In the genomic region with DNA sequence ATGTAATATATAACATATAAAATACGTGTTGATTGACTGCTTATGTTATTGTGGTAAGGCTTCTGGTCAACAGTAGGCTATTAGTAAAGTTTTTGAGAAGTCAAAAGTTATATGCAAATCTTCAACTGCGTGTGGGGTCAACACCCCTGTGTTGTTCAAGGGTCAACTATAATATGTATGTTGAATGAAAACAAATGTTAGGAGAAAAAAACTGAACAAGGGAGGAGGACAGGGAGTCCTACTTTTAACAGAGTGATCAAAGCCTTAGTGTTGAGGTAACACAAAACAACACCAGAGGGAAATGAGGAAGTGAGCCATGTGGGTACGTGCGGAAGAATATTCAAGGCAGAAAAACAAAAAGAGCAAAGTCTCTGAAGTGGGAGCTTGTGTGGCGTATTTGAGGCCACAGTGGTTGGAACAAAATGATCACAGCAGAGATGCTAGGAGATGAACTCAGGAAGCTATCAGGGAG, we compare ENCODE assay signal across 8 cellular contexts.
A peak's percentile ranks its signal among the peaks of the same experiment; 100 is the strongest.
DNase-seq lines count a peak whose midpoint lies in the region; ATAC-seq and TF ChIP-seq lines count a peak whose summit lies in the region.

No MANE protein-coding gene starts in this region.

- H3K4me3 ChIP-seq in CD4-positive, CD25-positive, alpha-beta regulatory T cell (ENCODE audit: low read depth, low read length) = peak overlapping the region; percentile 65
- no peak overlapping the region for H3K4me3 ChIP-seq in thyroid gland (replicated peaks in 1 of 3)

- TF ChIP-seq POLR2A in thyroid gland (IDR thresholded peaks at IDR 0.05) = no peak

- WGBS in thyroid gland, 2 donors = 85 to 88% methylated on average over 5 of the region's 5 CpGs

- no peaks in the 10 kb centered on the region for H3K9me3 ChIP-seq in CD4-positive, CD25-positive, alpha-beta regulatory T cell (ENCODE audit: control insufficient read depth in 2 of 2, low read length in 2 of 2)
- H3K9me3 ChIP-seq in thyroid gland = no peaks in the 10 kb centered on the region

- peaks cover 18 to 37% (median 27%) of the 10 kb centered on the region in 4 donors for H3K4me1 Mint-ChIP-seq in CD4-positive, CD25-positive, alpha-beta regulatory T cell

- peak overlapping the region; percentile 3 to 58 (median 28) for H3K4me3 Mint-ChIP-seq in CD4-positive, CD25-positive, alpha-beta regulatory T cell

- peak; percentile 9 to 71 (median 68) for DNase-seq in CD4-positive, CD25-positive, alpha-beta regulatory T cell
- peak; percentile 74 for DNase-seq in KG1 (lab: John Stamatoyannopoulos, UW)
- DNase-seq in activated CD8-positive, alpha-beta memory T cell treated with anti-CD3 and anti-CD28 coated beads, Interleukin-2, amount 50 U/mL, for 1 hour (ENCODE audit: extremely low read depth) = peak; percentile 37
- peak; percentile 15 for DNase-seq in putamen (ENCODE audit: low spot score)
- no peak for DNase-seq in thyroid gland
- no peak for DNase-seq in HUDEP-2 (lab: John Stamatoyannopoulos, UW; ENCODE audit: unreplicated experiment in 76 of 76)
- no peak for DNase-seq in NCI-H2081 treated with DMSO at 0.1 percent for 48 hours (lab: John Stamatoyannopoulos, UW)

- H3K27ac Mint-ChIP-seq in CD4-positive, CD25-positive, alpha-beta regulatory T cell = peak overlapping the region; percentile 88 to 95 (median 89)

- no peaks in the 10 kb centered on the region for H3K36me3 Mint-ChIP-seq in CD4-positive, CD25-positive, alpha-beta regulatory T cell

- peaks cover 19% of the 10 kb centered on the region for H3K4me1 ChIP-seq in CD4-positive, CD25-positive, alpha-beta regulatory T cell (ENCODE audit: control insufficient read depth, insufficient read depth, low read length, poor library complexity, severe bottlenecking)
- H3K4me1 ChIP-seq in thyroid gland = no peaks in the 10 kb centered on the region

- H3K9me3 Mint-ChIP-seq in CD4-positive, CD25-positive, alpha-beta regulatory T cell = peaks cover 0 to 1% (median 0%) of the 10 kb centered on the region in 7 donors

- H3K27me3 Mint-ChIP-seq in CD4-positive, CD25-positive, alpha-beta regulatory T cell = no peaks in the 10 kb centered on the region

- H3K27ac ChIP-seq in CD4-positive, CD25-positive, alpha-beta regulatory T cell (ENCODE audit: insufficient read depth, low read length, poor library complexity, severe bottlenecking) = peak overlapping the region; percentile 57
- H3K27ac ChIP-seq in thyroid gland = no peak overlapping the region

- H3K27me3 ChIP-seq in CD4-positive, CD25-positive, alpha-beta regulatory T cell (ENCODE audit: control insufficient read depth, insufficient read depth, low read length) = no peaks in the 10 kb centered on the region
- H3K27me3 ChIP-seq in thyroid gland = no peaks in the 10 kb centered on the region

- no peak for TF ChIP-seq CTCF in thyroid gland (IDR thresholded peaks at IDR 0.05)

- no peaks in the 10 kb centered on the region for H3K36me3 ChIP-seq in CD4-positive, CD25-positive, alpha-beta regulatory T cell (ENCODE audit: control insufficient read depth, insufficient read depth, low read length)
- no peaks in the 10 kb centered on the region for H3K36me3 ChIP-seq in thyroid gland

- intact Hi-C loops in thyroid gland (cut with DNase I) = no loop called here

- ATAC-seq in CD4-positive, CD25-positive, alpha-beta regulatory T cell (ENCODE audit: low read depth in 2 of 2) = peak; percentile 69 to 74
- peak; percentile 85 for ATAC-seq in GM21447 (IDR thresholded peaks at IDR 0.05; ENCODE audit: unreplicated experiment)

Comparison
In these comparisons a context has a peak if more than half of its experiments do, and no peak if none do; other contexts are left out.
1. DNase-seq: peak in CD4-positive, CD25-positive, alpha-beta regulatory T cell (3 of 3), KG1 (single experiment), activated CD8-positive, alpha-beta memory T cell treated with anti-CD3 and anti-CD28 coated beads, Interleukin-2, amount 50 U/mL, for 1 hour (single experiment) and putamen (single experiment); none in thyroid gland (0 of 2), HUDEP-2 (0 of 76) and NCI-H2081 treated with DMSO at 0.1 percent for 48 hours (single experiment).